1 cellular context compared by ENCODE assay signal in the genomic region with DNA sequence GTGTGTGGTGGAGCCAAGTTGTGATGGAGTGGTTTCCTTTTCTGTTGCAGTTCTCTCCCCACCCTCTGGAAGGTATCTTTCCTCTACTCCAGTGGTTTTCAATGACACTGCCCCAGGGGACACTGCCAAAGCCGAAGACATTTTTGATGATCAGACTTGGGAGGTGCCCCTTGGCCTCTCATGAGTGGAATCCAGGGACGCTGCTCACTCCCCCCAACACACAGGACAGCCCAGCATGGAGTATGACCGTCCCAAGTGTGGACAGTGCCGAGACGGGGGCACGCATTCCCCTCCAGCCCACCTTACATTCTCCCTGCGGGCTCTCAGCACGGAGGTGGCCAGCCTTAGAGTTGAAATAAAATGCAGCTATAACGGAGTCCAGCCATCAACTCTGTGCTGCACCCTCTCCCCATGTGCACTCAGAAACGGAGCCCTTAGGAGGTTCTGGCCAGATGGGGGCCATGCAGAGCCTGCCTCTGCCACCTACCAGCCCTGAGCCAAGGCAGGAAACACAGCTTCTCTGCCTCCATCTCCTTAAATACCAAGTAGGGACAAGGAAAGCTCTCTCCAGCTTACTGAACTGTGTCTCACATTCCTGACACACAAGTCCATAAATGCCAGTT.
TF ChIP-seq lines count a peak whose summit lies in the region.

No MANE protein-coding gene starts in this region.

TF ChIP-seq in GM12878, 131 proteins besides CTCF, POLR2A, EP300 and RAD21 (continued from another document):
- TF ChIP-seq ZNF592 (IDR thresholded peaks at IDR 0.05): no peak
- TF ChIP-seq SMAD1 (IDR thresholded peaks at IDR 0.05; ENCODE audit: low read depth, partially characterized antibody): no peak
- TF ChIP-seq ASH2L (IDR thresholded peaks at IDR 0.05; ENCODE audit: borderline replicate concordance, low read depth): no peak
- TF ChIP-seq, protein P1, sequence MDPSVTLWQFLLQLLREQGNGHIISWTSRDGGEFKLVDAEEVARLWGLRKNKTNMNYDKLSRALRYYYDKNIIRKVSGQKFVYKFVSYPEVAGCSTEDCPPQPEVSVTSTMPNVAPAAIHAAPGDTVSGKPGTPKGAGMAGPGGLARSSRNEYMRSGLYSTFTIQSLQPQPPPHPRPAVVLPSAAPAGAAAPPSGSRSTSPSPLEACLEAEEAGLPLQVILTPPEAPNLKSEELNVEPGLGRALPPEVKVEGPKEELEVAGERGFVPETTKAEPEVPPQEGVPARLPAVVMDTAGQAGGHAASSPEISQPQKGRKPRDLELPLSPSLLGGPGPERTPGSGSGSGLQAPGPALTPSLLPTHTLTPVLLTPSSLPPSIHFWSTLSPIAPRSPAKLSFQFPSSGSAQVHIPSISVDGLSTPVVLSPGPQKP (IDR thresholded peaks at IDR 0.05; ENCODE audit: low read depth, low read length): no peak
- TF ChIP-seq MAX (IDR thresholded peaks at IDR 0.05; ENCODE audit: low read depth, low read length): no peak
- TF ChIP-seq, protein P2, sequence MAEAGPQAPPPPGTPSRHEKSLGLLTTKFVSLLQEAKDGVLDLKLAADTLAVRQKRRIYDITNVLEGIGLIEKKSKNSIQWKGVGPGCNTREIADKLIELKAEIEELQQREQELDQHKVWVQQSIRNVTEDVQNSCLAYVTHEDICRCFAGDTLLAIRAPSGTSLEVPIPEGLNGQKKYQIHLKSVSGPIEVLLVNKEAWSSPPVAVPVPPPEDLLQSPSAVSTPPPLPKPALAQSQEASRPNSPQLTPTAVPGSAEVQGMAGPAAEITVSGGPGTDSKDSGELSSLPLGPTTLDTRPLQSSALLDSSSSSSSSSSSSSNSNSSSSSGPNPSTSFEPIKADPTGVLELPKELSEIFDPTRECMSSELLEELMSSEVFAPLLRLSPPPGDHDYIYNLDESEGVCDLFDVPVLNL (IDR thresholded peaks at IDR 0.05; ENCODE audit: low read depth, low read length): no peak
- TF ChIP-seq GATAD2B (conservative IDR thresholded peaks at IDR 0.05; ENCODE audit: low read depth): no peak
- TF ChIP-seq ESRRA (IDR thresholded peaks at IDR 0.05; ENCODE audit: low read length): no peak
- no peak for TF ChIP-seq MYB (IDR thresholded peaks at IDR 0.05; ENCODE audit: borderline replicate concordance, low read depth, low read length)
- TF ChIP-seq MEF2B (IDR thresholded peaks at IDR 0.05; ENCODE audit: partially characterized antibody, poor library complexity, severe bottlenecking): no peak
- no peak for TF ChIP-seq IKZF1 (conservative IDR thresholded peaks at IDR 0.05)
- TF ChIP-seq EZH2 (IDR thresholded peaks at IDR 0.05; ENCODE audit: borderline replicate concordance, control insufficient read depth, low read depth, low read length): no peak
- TF ChIP-seq STAT1 (conservative IDR thresholded peaks at IDR 0.05): no peak
- no peak for TF ChIP-seq SPI1 (IDR thresholded peaks at IDR 0.05; ENCODE audit: borderline replicate concordance, insufficient read depth, low read depth, low read length)
- no peak for TF ChIP-seq EGR1 (IDR thresholded peaks at IDR 0.05; ENCODE audit: borderline replicate concordance in 1 of 2, low read depth in 2 of 2, low read length in 2 of 2)
TF ChIP-seq in GM12878: peak in this region for 0.
